8 cellular contexts compared by ENCODE assay signal in the genomic region with DNA sequence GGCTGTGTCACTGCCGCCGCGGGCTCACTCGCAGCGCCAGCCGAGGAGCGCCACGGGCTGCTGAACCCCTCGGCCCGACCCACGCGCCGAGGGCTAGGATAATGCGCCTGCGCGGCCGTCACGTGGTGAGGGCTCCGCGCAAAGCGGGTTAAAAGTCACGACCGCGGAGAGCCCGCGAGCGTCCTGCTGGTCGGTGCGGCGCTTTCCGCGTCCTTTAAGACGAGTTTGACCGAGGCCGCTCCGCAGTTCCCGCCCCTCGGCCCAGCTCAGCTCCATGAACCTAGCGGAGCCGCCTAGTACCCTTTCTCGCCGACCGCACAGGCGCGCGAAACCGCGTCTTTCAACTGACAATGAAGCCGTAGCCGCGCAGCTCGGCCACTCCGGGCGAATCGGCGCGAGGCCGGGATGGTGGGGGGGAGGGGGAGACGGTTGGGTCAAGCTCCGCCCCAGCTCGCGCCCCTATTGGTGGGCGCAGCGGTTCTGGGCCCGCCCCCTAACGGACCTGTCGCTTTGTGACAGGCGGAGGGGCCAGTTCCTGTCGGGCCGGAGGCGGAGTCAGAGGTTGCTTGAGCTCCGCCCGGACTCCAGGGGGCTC. TPM values are rescaled to one million over a fixed set of nuclear protein-coding genes. Genes with fewer than 3 reads are reported as not detected.
A peak's percentile ranks its signal among the peaks of the same experiment; 100 is the strongest.
DNase-seq lines count a peak whose midpoint lies in the region; ATAC-seq and TF ChIP-seq lines count a peak whose summit lies in the region.

No MANE protein-coding gene starts in this region.

- TF ChIP-seq POLR2A in breast epithelium (IDR thresholded peaks at IDR 0.05), result peak; percentile 88

- H3K27me3 ChIP-seq in breast epithelium (no peaks in the 10 kb centered on the region), iPS-18a (ENCODE audit: control insufficient read depth, insufficient read depth, low read length) (no peaks in the 10 kb centered on the region), skeletal muscle satellite cell (ENCODE audit: control insufficient read depth, insufficient read depth, low read length) (peaks cover 17% of the 10 kb centered on the region)

- peak overlapping the region; percentile 97 for H3K27ac ChIP-seq in VCaP
- peak overlapping the region; percentile 98 for H3K27ac ChIP-seq in breast epithelium
- peak overlapping the region; percentile 89 for H3K27ac ChIP-seq in iPS-18a (ENCODE audit: low read length)

- ATAC-seq in GM18870 (IDR thresholded peaks at IDR 0.05; ENCODE audit: unreplicated experiment) (peak; percentile 74), HG03135 (IDR thresholded peaks at IDR 0.05; ENCODE audit: unreplicated experiment) (peak; percentile 83)

- H3K9me3 ChIP-seq in breast epithelium, result no peaks in the 10 kb centered on the region
- H3K9me3 ChIP-seq in iPS-18a (ENCODE audit: control insufficient read depth, low read depth, low read length), result no peaks in the 10 kb centered on the region
- no peaks in the 10 kb centered on the region for H3K9me3 ChIP-seq in skeletal muscle satellite cell (replicated peaks; ENCODE audit: low read length)

- H3K4me2 ChIP-seq in skeletal muscle satellite cell (ENCODE audit: low read length), result peak overlapping the region; percentile 85

- intact Hi-C loops in breast epithelium (cut with DNase I; ENCODE audit: low total_unique reads), result no loop called here

- in situ Hi-C loops in ACHN (cut with HindIII; ENCODE audit: low pct_ligation_motif_present, low pct_unique_long_range_greater_than_20kb, low sequenced_read_pairs), result no loop called here

- H3K9ac ChIP-seq in iPS-18a (ENCODE audit: low read length) (peak overlapping the region; percentile 86), skeletal muscle satellite cell (ENCODE audit: low read depth, low read length) (peak overlapping the region; percentile 85)

- TF ChIP-seq CTCF in VCaP (conservative IDR thresholded peaks at IDR 0.05) (no peak), breast epithelium (IDR thresholded peaks at IDR 0.05) (no peak)

- H3K36me3 ChIP-seq in breast epithelium, result no peaks in the 10 kb centered on the region
- H3K36me3 ChIP-seq in iPS-18a (ENCODE audit: control insufficient read depth, low read depth, low read length), result no peaks in the 10 kb centered on the region
- no peaks in the 10 kb centered on the region for H3K36me3 ChIP-seq in skeletal muscle satellite cell (ENCODE audit: insufficient read depth, low read length)

- H3K4me1 ChIP-seq in breast epithelium (no peaks in the 10 kb centered on the region), iPS-18a (ENCODE audit: control insufficient read depth, low read depth, low read length) (peaks cover 23% of the 10 kb centered on the region), skeletal muscle satellite cell (ENCODE audit: control insufficient read depth, insufficient read depth, low read length) (peaks cover 14% of the 10 kb centered on the region)

- peak overlapping the region; percentile 85 to 95 (median 91) for H3K4me3 ChIP-seq in breast epithelium
- H3K4me3 ChIP-seq in iPS-18a (ENCODE audit: low read length), result peak overlapping the region; percentile 80
- peak overlapping the region; percentile 75 for H3K4me3 ChIP-seq in skeletal muscle satellite cell (ENCODE audit: low read length)

- DNase-seq in ACHN, result peak; percentile 96
- peak; percentile 88 for DNase-seq in NCI-H2196 (lab: John Stamatoyannopoulos, UW; ENCODE audit: unreplicated experiment)
- DNase-seq in breast epithelium (ENCODE audit: low spot score in 2 of 2), result peak; percentile 98 to 99

RNA-seq across cellular contexts. Expression of a gene that starts 0.6 kb away (rescaled TPM):
- total RNA-seq in breast epithelium, result 100 to 1,000 TPM in 2 of 3 donors, 10 to 100 TPM in 1; 93.5 to 132 (median 109) TPM
- 142 and 160 TPM in 2 replicates for total RNA-seq in skeletal muscle satellite cell (2012; rRNA removed)

Comparison
In these comparisons a context has a peak if more than half of its experiments do, and no peak if none do; other contexts are left out.
1. Peak in every context shown above with its lines: DNase-seq, ATAC-seq, H3K4me3 ChIP-seq and H3K27ac ChIP-seq.